In the genomic region with DNA sequence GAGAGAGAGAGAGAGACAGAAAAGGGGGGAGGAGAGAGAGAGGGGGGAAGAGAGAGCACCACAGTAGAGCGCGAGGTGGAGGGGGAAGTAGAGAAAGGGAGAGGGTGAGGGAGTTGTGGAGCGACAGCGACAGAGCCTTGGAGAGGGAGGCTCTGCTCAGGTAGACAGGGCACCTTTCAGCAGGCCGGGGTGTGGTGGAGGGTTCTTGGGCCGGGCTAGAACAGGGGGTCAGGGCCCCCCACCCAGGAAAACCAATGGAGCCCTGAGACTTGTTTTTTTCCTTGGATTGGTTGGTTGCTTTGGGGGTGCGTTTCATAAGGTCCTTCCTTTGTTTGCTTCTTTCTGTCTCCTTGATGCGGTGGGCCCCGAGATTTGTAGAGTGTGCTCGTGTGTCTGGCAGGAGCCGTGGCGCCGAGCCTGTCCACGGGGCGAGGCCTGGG, we compare ENCODE assay signal across 8 cellular contexts.
DNase-seq lines count a peak whose midpoint lies in the region; ATAC-seq and TF ChIP-seq lines count a peak whose summit lies in the region.
"Not testable (repeated sequence)": the region's sequence is repeated elsewhere in the genome, so short reads cannot be mapped to it uniquely, and the experiment has no call there.

No MANE protein-coding gene starts in this region.

- TF ChIP-seq POLR2A in upper lobe of left lung (IDR thresholded peaks at IDR 0.05) = not testable (repeated sequence)

- peak overlapping the region; percentile 19 for H3K27ac Mint-ChIP-seq in activated T-cell treated with anti-CD3 and anti-CD28 coated beads, Interleukin-2, amount 50 U/mL, for 24 hours
- H3K27ac Mint-ChIP-seq in central memory CD8-positive, alpha-beta T cell (ENCODE audit: low read depth) = peak overlapping the region; percentile 61

- peak overlapping the region; percentile 80 for H3K4me3 Mint-ChIP-seq in activated T-cell treated with anti-CD3 and anti-CD28 coated beads, Interleukin-2, amount 50 U/mL, for 24 hours
- H3K4me3 Mint-ChIP-seq in central memory CD8-positive, alpha-beta T cell = peak overlapping the region; percentile 54

- TF ChIP-seq EP300 in upper lobe of left lung (IDR thresholded peaks at IDR 0.05) = not testable (repeated sequence)

- H3K27me3 ChIP-seq in NT2/D1 (ENCODE audit: insufficient read depth, insufficient read length) (peaks cover 47% of the 10 kb centered on the region), upper lobe of left lung (peaks cover 0 to 28% (median 19%) of the 10 kb centered on the region in 4 donors)

- ATAC-seq in central memory CD8-positive, alpha-beta T cell (replicated peaks; ENCODE audit: extremely low read depth, poor library complexity, severe bottlenecking) = not testable (repeated sequence)
- ATAC-seq in Right ventricle myocardium superior (ENCODE audit: poor library complexity) = peak; percentile 43
- peak; percentile 69 to 89 for ATAC-seq in upper lobe of left lung (ENCODE audit: low FRiP score in 2 of 2)

- peak overlapping the region; percentile 91 for H3K9ac ChIP-seq in NT2/D1 (ENCODE audit: insufficient read length, low read depth)

- WGBS in upper lobe of left lung, 2 donors = 24 to 28% methylated on average over 15 of the region's 15 CpGs

- not testable (repeated sequence) for H3K4me1 ChIP-seq in NT2/D1 (ENCODE audit: insufficient read depth, insufficient read length)
- H3K4me1 ChIP-seq in upper lobe of left lung = peaks cover 7 to 39% (median 22%) of the 10 kb centered on the region in 4 donors

- not testable (repeated sequence) for H3K36me3 Mint-ChIP-seq in activated T-cell treated with anti-CD3 and anti-CD28 coated beads, Interleukin-2, amount 50 U/mL, for 24 hours (ENCODE audit: low read depth)
- peaks cover 20% of the 10 kb centered on the region for H3K36me3 Mint-ChIP-seq in central memory CD8-positive, alpha-beta T cell (ENCODE audit: insufficient read depth)

- peaks cover 35% of the 10 kb centered on the region for H3K4me1 Mint-ChIP-seq in activated T-cell treated with anti-CD3 and anti-CD28 coated beads, Interleukin-2, amount 50 U/mL, for 24 hours (ENCODE audit: low read depth)
- peaks cover 33% of the 10 kb centered on the region for H3K4me1 Mint-ChIP-seq in central memory CD8-positive, alpha-beta T cell

- H3K27ac ChIP-seq in upper lobe of left lung = peak overlapping the region; percentile 0 to 89 (median 80)

- not testable (repeated sequence) for H3K36me3 ChIP-seq in NT2/D1 (ENCODE audit: insufficient read depth, insufficient read length, low read length); upper lobe of left lung

- peaks cover 62% of the 10 kb centered on the region for H3K27me3 Mint-ChIP-seq in activated T-cell treated with anti-CD3 and anti-CD28 coated beads, Interleukin-2, amount 50 U/mL, for 24 hours
- H3K27me3 Mint-ChIP-seq in central memory CD8-positive, alpha-beta T cell = peaks cover 47% of the 10 kb centered on the region

- not testable (repeated sequence) for H3K9me3 Mint-ChIP-seq in activated T-cell treated with anti-CD3 and anti-CD28 coated beads, Interleukin-2, amount 50 U/mL, for 24 hours; central memory CD8-positive, alpha-beta T cell

- peak overlapping the region; percentile 49; the same call in 1 of the 2 replicates for H3K4me3 ChIP-seq in GM08714 (ENCODE audit: low read length)
- peak overlapping the region; percentile 90 for H3K4me3 ChIP-seq in NT2/D1 (ENCODE audit: insufficient read length, low read depth)
- H3K4me3 ChIP-seq in upper lobe of left lung = peak overlapping the region in 3 of 4 donors; percentile 43 to 56 (median 55)

- H3K9me3 ChIP-seq in NT2/D1 (ENCODE audit: insufficient read depth, low read length); upper lobe of left lung: not testable (repeated sequence)

- DNase-seq in NT2/D1 (ENCODE audit: low read depth, low spot score); central memory CD8-positive, alpha-beta T cell (ENCODE audit: low spot score in 2 of 2): not testable (repeated sequence)
- DNase-seq in activated T-cell treated with anti-CD3 and anti-CD28 coated beads, Interleukin-2, amount 50 U/mL, for 24 hours = peak; percentile 52
- DNase-seq in Right ventricle myocardium superior (peak; percentile 46), medulla oblongata (ENCODE audit: extremely low spot score) (peak; percentile 73), putamen (ENCODE audit: low spot score) (peak; percentile 60), upper lobe of left lung (peak; percentile 63 to 81)

- TF ChIP-seq CTCF in upper lobe of left lung (IDR thresholded peaks at IDR 0.05) = not testable (repeated sequence)

- intact Hi-C loops in Right ventricle myocardium superior (cut with DNase I) = not testable (repeated sequence)
